ENCODE assay signal across 10 cellular contexts in the genomic region with DNA sequence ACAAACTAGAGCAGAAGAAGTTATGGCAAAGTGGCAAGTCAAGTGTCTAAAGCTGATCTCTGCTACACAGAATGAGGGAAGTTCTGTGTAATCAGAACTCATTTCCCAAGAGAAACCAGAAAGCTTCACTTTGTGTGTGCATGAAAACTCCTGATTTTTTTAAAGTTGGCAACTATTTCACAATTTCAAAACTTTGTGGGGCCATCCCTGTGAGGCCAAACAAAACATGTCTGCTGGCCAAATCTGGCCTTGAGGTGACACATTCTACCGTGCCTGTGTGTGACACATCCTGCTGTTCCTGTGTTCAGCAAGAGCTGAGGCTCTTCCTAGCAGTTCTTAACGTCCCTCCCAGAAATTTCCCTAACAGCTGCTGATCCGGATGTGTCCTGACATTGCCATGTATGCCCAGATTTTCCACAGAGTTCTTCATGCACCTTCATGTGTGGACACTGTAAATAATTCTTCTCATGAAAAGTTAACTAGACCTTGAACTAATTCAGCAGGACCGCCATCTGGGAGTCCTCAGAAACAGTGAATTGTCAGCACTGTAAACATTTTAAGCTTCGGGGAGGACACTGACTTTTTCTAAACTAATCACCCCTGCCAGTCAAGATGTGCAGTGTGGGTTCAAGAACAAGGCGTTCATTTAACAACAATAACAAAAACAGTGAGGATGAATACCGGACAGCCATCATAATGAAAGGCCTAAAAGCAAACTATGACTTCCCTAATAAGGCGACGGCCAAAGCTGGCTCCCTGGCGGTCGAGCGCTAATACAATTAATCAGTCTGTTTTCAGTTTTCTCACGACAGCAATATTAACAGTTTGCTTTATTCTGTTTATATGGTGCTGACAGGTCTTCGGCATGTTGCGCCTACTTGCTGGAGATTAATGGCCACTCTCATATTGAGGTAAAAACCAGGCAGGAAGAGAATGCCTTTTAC.
DNase-seq lines count a peak whose midpoint lies in the region; ATAC-seq, FAIRE-seq and TF ChIP-seq lines count a peak whose summit lies in the region.
"Had no signal": no experiment of that assay in that cellular context is flagged by ENCODE, and none has a peak within 500 bp of the region (broad histone marks: within the 10 kb centered on the region; RNA-seq: fewer than 3 reads in every experiment).

No MANE protein-coding gene starts in this region.

- H3K27me3 ChIP-seq in brain microvascular endothelial cell (replicated peaks), result no peaks in the 10 kb centered on the region

- TF ChIP-seq CTCF in brain microvascular endothelial cell (IDR thresholded peaks at IDR 0.05; ENCODE audit: low read depth, low read length, missing control alignments), result no peak

- no peaks in the 10 kb centered on the region for H3K36me3 ChIP-seq in brain microvascular endothelial cell (replicated peaks)

- TF ChIP-seq POLR2A in H54 (IDR thresholded peaks at IDR 0.05; ENCODE audit: low read depth, low read length), result no peak

- in situ Hi-C loops in brain microvascular endothelial cell (cut with HindIII; ENCODE audit: low pct_ligation_motif_present, low sequenced_read_pairs), result no loop called here

- peak; percentile 78 for FAIRE-seq in H54 (lab: Jason Lieb, UNC)
- FAIRE-seq: GM12891 had no signal

- ATAC-seq in HG03432 (IDR thresholded peaks at IDR 0.05; ENCODE audit: unreplicated experiment) (no peak), HG02981 (IDR thresholded peaks at IDR 0.05; ENCODE audit: unreplicated experiment) (no peak)

- peak; percentile 29 for DNase-seq in H54 (ENCODE audit: insufficient read length, low spot score)
- DNase-seq in brain microvascular endothelial cell, result peak; percentile 64
- DNase-seq in kidney glomerular epithelial cell (lab: John Stamatoyannopoulos, UW), result peak; percentile 28
- DNase-seq in smooth muscle cell of the brain vasculature (ENCODE audit: low read depth, low spot score), result peak; percentile 7
- DNase-seq in COR-L47 (lab: John Stamatoyannopoulos, UW), result no peak
- DNase-seq in cortex of kidney (lab: John Stamatoyannopoulos, UW), result no peak
- DNase-seq: RPMI8226 had no signal

- no peak overlapping the region for H3K4me3 ChIP-seq in brain microvascular endothelial cell (ENCODE audit: low read depth, low read length)

- H3K27ac ChIP-seq in brain microvascular endothelial cell, result no peak overlapping the region

Comparison
In these comparisons a context has a peak if more than half of its experiments do, and no peak if none do; other contexts are left out.
1. DNase-seq: peak in H54 (single experiment), brain microvascular endothelial cell (single experiment), kidney glomerular epithelial cell (single experiment) and smooth muscle cell of the brain vasculature (single experiment); none in COR-L47 (single experiment) and cortex of kidney (single experiment).